ENCODE assay signal across 1 cellular context in genomic region chr10:86689146-86689545, GRCh38.
TF ChIP-seq lines count a peak whose summit lies in the region.

No MANE protein-coding gene starts in this region.

TF ChIP-seq in HepG2, 621 proteins besides CTCF, POLR2A, EP300 and RAD21:
- TF ChIP-seq MNT (IDR thresholded peaks at IDR 0.05) = 0 out of 2 replicates have a peak, but pooled peaks have one; percentile 44
- TF ChIP-seq GATAD2A (CRISPR knock-in tag; IDR thresholded peaks at IDR 0.05) = no peak
TF ChIP-seq in HepG2: peak in this region for 1.
